9 cellular contexts compared by ENCODE assay signal in the genomic region with DNA sequence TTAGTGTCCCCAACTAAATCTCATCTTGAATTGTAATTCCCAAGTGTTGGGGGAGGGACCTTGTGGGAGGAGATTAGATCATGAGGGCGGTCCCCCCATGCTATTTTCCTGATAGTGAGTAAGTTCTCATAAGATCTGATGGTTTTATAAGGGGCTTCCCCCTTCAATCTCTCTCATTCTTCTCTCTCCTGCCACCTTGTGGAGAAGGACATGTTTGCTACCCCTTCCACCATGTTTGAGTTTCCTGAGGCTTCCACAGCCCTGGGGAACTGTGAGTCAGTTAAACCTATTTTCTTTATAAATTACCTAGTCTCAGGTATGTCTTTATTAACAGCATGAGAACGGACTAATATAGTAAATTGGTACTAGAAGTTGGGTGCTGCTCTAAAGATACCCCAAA.
DNase-seq lines count a peak whose midpoint lies in the region; ATAC-seq and TF ChIP-seq lines count a peak whose summit lies in the region.
"Had no signal": no experiment of that assay in that cellular context is flagged by ENCODE, and none has a peak within 500 bp of the region (broad histone marks: within the 10 kb centered on the region; RNA-seq: fewer than 3 reads in every experiment).

No MANE protein-coding gene starts in this region.

- no peaks in the 10 kb centered on the region for H3K36me3 Mint-ChIP-seq in CD4-positive, alpha-beta T cell (ENCODE audit: low read depth)
- no peaks in the 10 kb centered on the region for H3K36me3 Mint-ChIP-seq in CD8-positive, alpha-beta T cell
- H3K36me3 Mint-ChIP-seq: memory B cell had no signal

- CTCF ChIA-PET in CD4-positive, alpha-beta T cell (lab: Charles Lee), result no interaction called here
- CTCF ChIA-PET in CD8-positive, alpha-beta T cell (lab: Charles Lee), result no interaction called here

- no peak overlapping the region for H3K4me3 ChIP-seq in cardiac fibroblast (replicated peaks in 1 of 2; ENCODE audit: low read depth in 2 of 2, low read length in 2 of 2)
- H3K4me3 ChIP-seq in CD8-positive, alpha-beta T cell (ENCODE audit: low read depth, low read length), result no peak overlapping the region

- no peaks in the 10 kb centered on the region for H3K36me3 ChIP-seq in CD8-positive, alpha-beta T cell (ENCODE audit: insufficient read depth, low read length)

- H3K27ac Mint-ChIP-seq in CD4-positive, alpha-beta T cell, result no peak overlapping the region
- no peak overlapping the region for H3K27ac Mint-ChIP-seq in CD8-positive, alpha-beta T cell
- H3K27ac Mint-ChIP-seq: memory B cell had no signal

- no peaks in the 10 kb centered on the region for H3K27me3 ChIP-seq in CD4-positive, alpha-beta T cell (ENCODE audit: control insufficient read depth, insufficient read depth, low read length)
- H3K27me3 ChIP-seq in CD8-positive, alpha-beta T cell (ENCODE audit: insufficient read depth, low read length), result no peaks in the 10 kb centered on the region

- H3K4me1 Mint-ChIP-seq in CD4-positive, alpha-beta T cell (ENCODE audit: low read depth), result no peaks in the 10 kb centered on the region
- no peaks in the 10 kb centered on the region for H3K4me1 Mint-ChIP-seq in CD8-positive, alpha-beta T cell (ENCODE audit: low read depth)
- H3K4me1 Mint-ChIP-seq: memory B cell had no signal

- no peaks in the 10 kb centered on the region for H3K9me3 ChIP-seq in CD4-positive, alpha-beta T cell (ENCODE audit: control insufficient read depth, low read length)
- no peaks in the 10 kb centered on the region for H3K9me3 ChIP-seq in CD8-positive, alpha-beta T cell (ENCODE audit: low read length)

- intact Hi-C loops in CD4-positive, alpha-beta T cell (cut with DNase I, micrococcal nuclease), result no loop called here
- intact Hi-C loops in CD8-positive, alpha-beta T cell (cut with DNase I, micrococcal nuclease), result no loop called here

- peaks cover 12% of the 10 kb centered on the region for H3K9me3 Mint-ChIP-seq in CD4-positive, alpha-beta T cell
- H3K9me3 Mint-ChIP-seq in CD8-positive, alpha-beta T cell, result peaks cover 10% of the 10 kb centered on the region

- DNase-seq in DMS 273 treated with DMSO at 0.1 percent for 48 hours (lab: John Stamatoyannopoulos, UW) (peak; percentile 3), HT-29 (ENCODE audit: low spot score) (peak; percentile 49), cardiac fibroblast (ENCODE audit: low read depth in 2 of 2) (no peak), NCI-H2029 treated with DMSO at 0.1 percent for 48 hours (lab: John Stamatoyannopoulos, UW) (no peak), NOMO-1 (lab: John Stamatoyannopoulos, UW; ENCODE audit: unreplicated experiment in 2 of 2) (no peak)
- DNase-seq in CD4-positive, alpha-beta T cell, result no peak
- no peak for DNase-seq in CD8-positive, alpha-beta T cell

- peak; percentile 76 for ATAC-seq in GM19452 (IDR thresholded peaks at IDR 0.05; ENCODE audit: unreplicated experiment)
- ATAC-seq in CD4-positive, alpha-beta T cell (ENCODE audit: poor library complexity), result no peak
- ATAC-seq in CD8-positive, alpha-beta T cell, result no peak

- no peak overlapping the region for H3K27ac ChIP-seq in CD4-positive, alpha-beta T cell (ENCODE audit: low read depth, low read length)
- H3K27ac ChIP-seq in CD8-positive, alpha-beta T cell (ENCODE audit: low read depth, low read length), result no peak overlapping the region

- no peak overlapping the region for H3K4me3 Mint-ChIP-seq in CD4-positive, alpha-beta T cell
- H3K4me3 Mint-ChIP-seq in CD8-positive, alpha-beta T cell, result no peak overlapping the region
- H3K4me3 Mint-ChIP-seq: memory B cell had no signal

- H3K4me1 ChIP-seq in CD8-positive, alpha-beta T cell (ENCODE audit: insufficient read depth, low read length), result no peaks in the 10 kb centered on the region

- TF ChIP-seq CTCF in cardiac fibroblast (IDR thresholded peaks at IDR 0.05; ENCODE audit: low read depth, low read length), result peak; percentile 11
- TF ChIP-seq CTCF in CD4-positive, alpha-beta T cell (IDR thresholded peaks at IDR 0.05), result no peak
- TF ChIP-seq CTCF in CD8-positive, alpha-beta T cell (IDR thresholded peaks at IDR 0.05), result no peak

- POLR2A ChIA-PET in CD4-positive, alpha-beta T cell (lab: Charles Lee), result no interaction called here
- POLR2A ChIA-PET in CD8-positive, alpha-beta T cell (lab: Charles Lee), result no interaction called here

- H3K27me3 Mint-ChIP-seq in CD4-positive, alpha-beta T cell, result no peaks in the 10 kb centered on the region
- H3K27me3 Mint-ChIP-seq in CD8-positive, alpha-beta T cell (ENCODE audit: low read depth), result no peaks in the 10 kb centered on the region
- H3K27me3 Mint-ChIP-seq: memory B cell had no signal

Comparison
In these comparisons a context has a peak if more than half of its experiments do, and no peak if none do; other contexts are left out.
1. DNase-seq: peak in DMS 273 treated with DMSO at 0.1 percent for 48 hours (single experiment) and HT-29 (single experiment); none in cardiac fibroblast (0 of 2), NCI-H2029 treated with DMSO at 0.1 percent for 48 hours (single experiment), CD4-positive, alpha-beta T cell (0 of 10), NOMO-1 (0 of 2) and CD8-positive, alpha-beta T cell (0 of 7).